In genomic region chr2:68762112-68762511, GRCh38 we compare ENCODE assay signal across 9 cellular contexts. TPM values are rescaled to one million over a fixed set of nuclear protein-coding genes. Genes with fewer than 3 reads are reported as not detected.
DNase-seq lines count a peak whose midpoint lies in the region; ATAC-seq and TF ChIP-seq lines count a peak whose summit lies in the region.
"Had no signal": no experiment of that assay in that cellular context is flagged by ENCODE, and none has a peak within 500 bp of the region (broad histone marks: within the 10 kb centered on the region; RNA-seq: fewer than 3 reads in every experiment).

No MANE protein-coding gene starts in this region.

- TF ChIP-seq CTCF in CD8-positive, alpha-beta T cell (IDR thresholded peaks at IDR 0.05) = no peak
- TF ChIP-seq CTCF in nephron (IDR thresholded peaks at IDR 0.05; ENCODE audit: unreplicated experiment in 3 of 3) = no peak

- H3K36me3 ChIP-seq in CD8-positive, alpha-beta T cell (ENCODE audit: insufficient read depth, low read length) = no peaks in the 10 kb centered on the region
- 0 out of 2 replicates have a peak, but pooled peaks cover 1% of the 10 kb centered on the region for H3K36me3 ChIP-seq in KOPT-K1 (ENCODE audit: insufficient read depth, low read length)

- peaks cover 91% of the 10 kb centered on the region for H3K4me1 ChIP-seq in CD8-positive, alpha-beta T cell (ENCODE audit: insufficient read depth, low read length)

- H3K9me3 Mint-ChIP-seq in CD8-positive, alpha-beta T cell = peaks cover 1% of the 10 kb centered on the region
- H3K9me3 Mint-ChIP-seq in activated naive CD4-positive, alpha-beta T cell treated with anti-CD3 and anti-CD28 coated beads, Interleukin-2, amount 50 U/mL, for 72 hours = peaks cover 0 to under 1% of the 10 kb centered on the region in 2 donors
- H3K9me3 Mint-ChIP-seq in nephron = peaks cover 12% of the 10 kb centered on the region

- CTCF ChIA-PET in CD8-positive, alpha-beta T cell (lab: Charles Lee) = interaction anchor here (1.2 to 2.5 kb wide), 3 partner anchors 10 to 32 kb away, joined by 4 to 20 read pairs (median 9); no protein-coding TSS in a partner anchor

- no peak overlapping the region for H3K4me3 ChIP-seq in CD8-positive, alpha-beta T cell (ENCODE audit: low read depth, low read length)
- H3K4me3 ChIP-seq: testis had no signal

- intact Hi-C loops in CD8-positive, alpha-beta T cell (cut with DNase I, micrococcal nuclease) = loop anchor here (1.0 to 10.0 kb wide), 4 partner anchors 10 to 507 kb away; partner anchors contain the start of gene PPP3R1 (in 1 of the 2)

- no peak for ATAC-seq in CD8-positive, alpha-beta T cell
- no peak for ATAC-seq in activated naive CD4-positive, alpha-beta T cell treated with anti-CD3 and anti-CD28 coated beads, Interleukin-2, amount 50 U/mL, for 72 hours

- peak overlapping the region; percentile 95 for H3K27ac Mint-ChIP-seq in CD8-positive, alpha-beta T cell
- H3K27ac Mint-ChIP-seq in activated naive CD4-positive, alpha-beta T cell treated with anti-CD3 and anti-CD28 coated beads, Interleukin-2, amount 50 U/mL, for 72 hours = peak overlapping the region; percentile 1 to 85
- peak overlapping the region; percentile 6 to 55 (median 27) for H3K27ac Mint-ChIP-seq in nephron

- H3K27ac ChIP-seq in CD8-positive, alpha-beta T cell (ENCODE audit: low read depth, low read length) = peak overlapping the region; percentile 28
- peak overlapping the region; percentile 90 for H3K27ac ChIP-seq in KOPT-K1 (ENCODE audit: low read depth, low read length, poor library complexity, severe bottlenecking)

- no peaks in the 10 kb centered on the region for H3K27me3 Mint-ChIP-seq in CD8-positive, alpha-beta T cell (ENCODE audit: low read depth)
- H3K27me3 Mint-ChIP-seq in nephron (ENCODE audit: low read depth) = no peaks in the 10 kb centered on the region

- H3K36me3 Mint-ChIP-seq in CD8-positive, alpha-beta T cell = peaks cover 12% of the 10 kb centered on the region
- H3K36me3 Mint-ChIP-seq in activated naive CD4-positive, alpha-beta T cell treated with anti-CD3 and anti-CD28 coated beads, Interleukin-2, amount 50 U/mL, for 72 hours = peaks cover 14 to 18% of the 10 kb centered on the region in 2 donors
- no peaks in the 10 kb centered on the region for H3K36me3 Mint-ChIP-seq in nephron (ENCODE audit: low read depth)

- peaks cover 90% of the 10 kb centered on the region for H3K4me1 Mint-ChIP-seq in CD8-positive, alpha-beta T cell (ENCODE audit: low read depth)
- peaks cover 34% of the 10 kb centered on the region for H3K4me1 Mint-ChIP-seq in nephron

- POLR2A ChIA-PET in CD8-positive, alpha-beta T cell (lab: Charles Lee) = interaction anchor here (1.2 to 4.5 kb wide), 5 partner anchors 9 to 66 kb away, joined by 3 to 31 read pairs (median 6); partner anchors contain the start of gene ARHGAP25

- no peaks in the 10 kb centered on the region for H3K27me3 ChIP-seq in CD8-positive, alpha-beta T cell (ENCODE audit: insufficient read depth, low read length)
- H3K27me3 ChIP-seq: testis had no signal

- DNase-seq in CD8-positive, alpha-beta T cell = no peak
- no peak for DNase-seq in activated naive CD4-positive, alpha-beta T cell treated with anti-CD3 and anti-CD28 coated beads, Interleukin-2, amount 50 U/mL, for 72 hours (ENCODE audit: low spot score in 2 of 2)
- DNase-seq in HUDEP-2 (lab: John Stamatoyannopoulos, UW; ENCODE audit: unreplicated experiment in 76 of 76) = no peak
- no peak for DNase-seq in SKM-1 treated with dmso at 0.1 percent for 144 hours (lab: John Stamatoyannopoulos, UW; ENCODE audit: unreplicated experiment)
- no peak for DNase-seq in NCI-H2227 (lab: John Stamatoyannopoulos, UW; ENCODE audit: unreplicated experiment)
- DNase-seq: kidney glomerular epithelial cell, testis had no signal

- peak overlapping the region; percentile 66 for H3K4me3 Mint-ChIP-seq in CD8-positive, alpha-beta T cell
- no peak overlapping the region for H3K4me3 Mint-ChIP-seq in nephron

- no peaks in the 10 kb centered on the region for H3K9me3 ChIP-seq in CD8-positive, alpha-beta T cell (ENCODE audit: low read length)
- peaks cover 5% of the 10 kb centered on the region for H3K9me3 ChIP-seq in KOPT-K1 (ENCODE audit: insufficient read depth, low read length, poor library complexity, severe bottlenecking)
- H3K9me3 ChIP-seq: testis had no signal

RNA-seq across cellular contexts. Expression of gene ARHGAP25, which starts 27.5 kb away (rescaled TPM):
- total RNA-seq in CD8-positive, alpha-beta T cell = 10 to 100 TPM; 35.8 to 36.7 TPM
- 10 to 100 TPM; 37.7 to 43.0 TPM for total RNA-seq in activated naive CD4-positive, alpha-beta T cell treated with anti-CD3 and anti-CD28 coated beads, Interleukin-2, amount 50 U/mL, for 72 hours

Comparison
In these comparisons a context has a peak if more than half of its experiments do, and no peak if none do; other contexts are left out.
1. H3K27ac Mint-ChIP-seq: peak in every context shown above with its lines; median percentile 95 in CD8-positive, alpha-beta T cell; 43 in activated naive CD4-positive, alpha-beta T cell treated with anti-CD3 and anti-CD28 coated beads, Interleukin-2, amount 50 U/mL, for 72 hours; 27 in nephron.